Comparison of ENCODE assay signal across 16 cellular contexts in the genomic region with DNA sequence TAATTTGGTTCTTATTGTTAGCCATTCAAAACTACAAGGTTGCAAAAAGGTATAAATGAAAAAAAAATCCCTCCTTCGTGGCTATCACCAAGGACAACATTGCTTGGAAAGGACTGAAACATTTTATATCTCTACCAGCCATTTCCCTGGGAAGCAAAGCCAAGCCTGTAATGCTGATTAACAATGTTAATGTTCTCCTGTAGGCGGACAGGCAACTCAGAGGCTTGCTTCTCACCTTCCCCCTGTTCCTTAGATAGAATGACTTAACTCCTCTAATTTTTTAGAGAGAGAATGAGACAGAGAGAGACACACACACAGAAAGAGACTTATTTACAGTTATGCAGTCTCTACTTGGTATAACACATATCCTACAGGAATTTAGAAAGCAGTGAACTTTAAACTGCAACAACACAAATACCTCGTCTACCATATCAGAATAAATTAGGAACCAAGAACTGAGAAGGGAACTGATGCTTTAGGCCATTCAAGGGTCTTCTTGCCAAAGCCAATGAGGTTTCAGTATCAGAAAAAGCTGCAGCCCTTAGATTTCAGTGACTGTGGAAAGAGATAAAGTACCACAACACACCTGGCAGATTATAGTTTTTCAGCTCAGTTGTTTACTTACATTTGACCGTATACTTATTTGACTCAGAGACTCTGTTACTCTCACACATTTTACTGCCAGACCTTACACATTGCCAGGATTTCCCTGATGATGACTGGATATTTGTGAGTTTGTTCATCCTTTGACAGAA. TPM values are rescaled to one million over a fixed set of nuclear protein-coding genes. Genes with fewer than 3 reads are reported as not detected.
A peak's percentile ranks its signal among the peaks of the same experiment; 100 is the strongest.
DNase-seq lines count a peak whose midpoint lies in the region; ATAC-seq, FAIRE-seq and TF ChIP-seq lines count a peak whose summit lies in the region.
"Had no signal": no experiment of that assay in that cellular context is flagged by ENCODE, and none has a peak within 500 bp of the region (broad histone marks: within the 10 kb centered on the region; RNA-seq: fewer than 3 reads in every experiment).

No MANE protein-coding gene starts in this region.

- no peaks in the 10 kb centered on the region for H3K27me3 ChIP-seq in pancreas

- TF ChIP-seq CTCF in pancreas (IDR thresholded peaks at IDR 0.05): no peak
- no peak for TF ChIP-seq CTCF in kidney (IDR thresholded peaks at IDR 0.05; ENCODE audit: borderline replicate concordance, extremely low read depth, insufficient read depth)

- no peak overlapping the region for H3K9ac ChIP-seq in kidney (ENCODE audit: low read length in 2 of 2)

- intact Hi-C loops in pancreas (cut with DNase I) (no loop called here), kidney (cut with DNase I) (no loop called here)

- FAIRE-seq in pancreas (lab: Jason Lieb, UNC) (no peak), kidney (lab: Jason Lieb, UNC) (no peak)
- FAIRE-seq: RCC 7860 had no signal

- H3K4me3 ChIP-seq in pancreas (no peak overlapping the region), kidney (ENCODE audit: low read length in 2 of 2) (no peak overlapping the region)

- H3K36me3 ChIP-seq in pancreas (no peaks in the 10 kb centered on the region), kidney (ENCODE audit: control insufficient read depth in 1 of 2, insufficient read depth in 2 of 2, low read length in 2 of 2) (no peaks in the 10 kb centered on the region)

- 35 to 36% methylated on average over 4 of the region's 4 CpGs for WGBS in pancreas, 2 donors

- H3K9me3 ChIP-seq in pancreas (no peaks in the 10 kb centered on the region), kidney (ENCODE audit: control insufficient read depth in 1 of 2, low read length in 2 of 2) (no peaks in the 10 kb centered on the region)

- peaks cover 3 to 8% (median 5%) of the 10 kb centered on the region in 3 donors for H3K4me1 ChIP-seq in pancreas
- no peaks in the 10 kb centered on the region for H3K4me1 ChIP-seq in kidney (ENCODE audit: control insufficient read depth in 1 of 2, insufficient read depth in 1 of 2, low read depth in 1 of 2, low read length in 2 of 2)

- no peak for DNase-seq in pancreas
- no peak for DNase-seq in NCI-H2171 (lab: John Stamatoyannopoulos, UW)
- DNase-seq in kidney: no peak
- DNase-seq in MV-4-11 (lab: John Stamatoyannopoulos, UW): no peak
- DNase-seq: activated CD4-positive, alpha-beta T cell treated with anti-CD3 and anti-CD28 coated beads for 48 hours; HCEC 1CT; hippocampal formation; left cardiac atrium; NCI-H2107; NCI-H526 treated with DMSO at 0.1 percent for 48 hours; stimulated activated naive CD4-positive, alpha-beta T cell treated with Interleukin-2 at 50 U/mL for 16 hours; trophoblast cell had no signal

- ATAC-seq in GM19324 (IDR thresholded peaks at IDR 0.05; ENCODE audit: low FRiP score, unreplicated experiment) (peak; percentile 77), GM21825 (IDR thresholded peaks at IDR 0.05; ENCODE audit: unreplicated experiment) (peak; percentile 60), HG03520 (IDR thresholded peaks at IDR 0.05; ENCODE audit: unreplicated experiment) (peak; percentile 64), pancreas (peak; percentile 66 to 79 (median 67))
- ATAC-seq: left cardiac atrium had no signal

- no peak overlapping the region for H3K27ac ChIP-seq in pancreas
- no peak overlapping the region for H3K27ac ChIP-seq in kidney (ENCODE audit: low read depth in 2 of 2, low read length in 2 of 2)

RNA-seq across cellular contexts. Expression of a gene that starts 20.9 kb away (rescaled TPM):
- 10 to 100 TPM; 30.8 to 49.4 (median 40.6) TPM for total RNA-seq in pancreas
- polyA plus RNA-seq in pancreas: 10 to 100 TPM in 1 of 2 donors, 1 to 10 TPM in 1; 8.5 to 15.3 TPM
- 69.9 TPM for total RNA-seq in kidney
- polyA plus RNA-seq in kidney (ENCODE audit: insufficient read depth, low read depth, low replicate concordance): 12.7 TPM
